ENCODE assay signal across 8 cellular contexts in the genomic region with DNA sequence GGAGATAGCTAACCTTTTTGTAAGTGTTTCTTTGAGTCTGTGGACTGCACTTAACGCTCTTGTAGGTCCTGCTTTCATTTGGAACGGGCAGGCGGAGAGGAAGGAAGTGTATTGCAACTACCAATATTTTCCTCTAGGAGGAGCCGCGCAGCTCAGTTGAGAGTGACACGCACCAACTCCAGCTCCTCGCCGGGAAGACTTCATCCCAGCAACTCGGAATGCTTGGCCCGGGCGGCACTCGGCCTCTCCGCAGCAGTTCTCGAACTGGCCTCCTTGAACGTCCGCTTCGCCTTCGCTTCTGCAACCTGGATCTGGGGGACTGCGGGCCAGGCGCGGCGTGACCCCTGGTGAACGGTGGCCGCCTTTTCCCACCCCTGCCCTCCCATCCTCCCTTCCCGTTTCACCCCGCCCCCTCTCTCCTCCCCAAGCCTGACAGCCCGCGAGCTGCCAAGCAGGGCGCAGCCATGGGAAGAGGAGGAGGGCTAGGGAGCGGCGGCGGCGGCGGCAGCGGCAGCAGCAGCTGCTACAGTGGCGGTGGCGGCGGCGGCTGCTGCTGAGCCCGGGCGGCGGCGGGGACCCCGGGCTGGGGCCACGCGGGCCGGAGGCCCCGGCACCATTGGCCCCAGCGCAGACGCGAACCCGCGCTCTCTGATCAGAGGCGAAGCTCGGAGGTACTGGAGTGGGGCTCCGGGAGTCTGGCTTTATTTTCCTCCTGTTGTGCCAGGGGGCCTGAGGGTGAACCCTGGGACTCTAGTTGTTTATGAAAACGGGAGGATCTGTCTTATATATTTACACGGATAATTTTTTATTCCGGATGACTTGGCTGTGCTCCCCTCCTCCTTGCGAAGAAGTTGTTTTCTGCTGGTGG. TPM values are rescaled to one million over a fixed set of nuclear protein-coding genes. Genes with fewer than 3 reads are reported as not detected.
DNase-seq lines count a peak whose midpoint lies in the region; ATAC-seq, FAIRE-seq and TF ChIP-seq lines count a peak whose summit lies in the region.

Gene GHR (plus strand): TSS at position 155 of the 868 bp plus-strand sequence. CDS start 142,436 bp downstream, outside the sequence.

- H3K36me3 Mint-ChIP-seq in activated CD8-positive, alpha-beta T cell treated with anti-CD3 and anti-CD28 coated beads for 36 hours (ENCODE audit: low read depth), result no peaks in the 10 kb centered on the region

- no peak within 1 kb of the TSS for H3K4me3 Mint-ChIP-seq in activated CD8-positive, alpha-beta T cell treated with anti-CD3 and anti-CD28 coated beads for 36 hours

- peak; percentile 86 for ATAC-seq in HG02798 (IDR thresholded peaks at IDR 0.05; ENCODE audit: poor library complexity, unreplicated experiment)
- ATAC-seq in activated CD8-positive, alpha-beta T cell treated with anti-CD3 and anti-CD28 coated beads for 36 hours, result peak; percentile 67

- peak; percentile 96 for FAIRE-seq in urothelium cell line (lab: Jason Lieb, UNC)

- DNase-seq in NCI-H2029 (lab: John Stamatoyannopoulos, UW) (peak; percentile 40), fibroblast of the aortic adventitia (ENCODE audit: low read depth) (peak; percentile 92), urothelium cell line (ENCODE audit: low spot score) (peak; percentile 90)
- peak; percentile 29 for DNase-seq in activated CD8-positive, alpha-beta T cell treated with anti-CD3 and anti-CD28 coated beads for 36 hours

- H3K4me3 ChIP-seq in fibroblast of the aortic adventitia (ENCODE audit: low read depth, low read length) (peak within 1 kb of the TSS; percentile 78), muscle layer of duodenum (ENCODE audit: low read depth in 1 of 2, low read length in 2 of 2) (peak within 1 kb of the TSS; percentile 68 to 90)

- no peaks in the 10 kb centered on the region for H3K9me3 ChIP-seq in muscle layer of duodenum (ENCODE audit: control insufficient read depth in 1 of 2, low read length in 2 of 2)

- H3K27me3 ChIP-seq in muscle layer of duodenum (ENCODE audit: low read depth, low read length), result no peaks in the 10 kb centered on the region

- CTCF ChIA-PET in activated CD8-positive, alpha-beta T cell treated with anti-CD3 and anti-CD28 coated beads for 36 hours (lab: Charles Lee), result interaction anchor here (1.0 to 2.2 kb wide), 9 partner anchors 9 to 579 kb away, joined by 3 to 9 read pairs (median 4); no protein-coding TSS in a partner anchor

- H3K27ac ChIP-seq in 22Rv1, result peak within 1 kb of the TSS; percentile 79
- H3K27ac ChIP-seq in muscle layer of duodenum (ENCODE audit: low read length), result peak within 1 kb of the TSS; percentile 75

- peaks cover 11% of the 10 kb centered on the region for H3K27me3 Mint-ChIP-seq in activated CD8-positive, alpha-beta T cell treated with anti-CD3 and anti-CD28 coated beads for 36 hours

- intact Hi-C loops in activated CD8-positive, alpha-beta T cell treated with anti-CD3 and anti-CD28 coated beads for 36 hours (cut with micrococcal nuclease), result loop anchor here (10.0 kb wide), 2 partner anchors 161 to 341 kb away; no protein-coding TSS in a partner anchor

- peaks cover 0 to 27% of the 10 kb centered on the region in 2 donors for H3K4me1 ChIP-seq in muscle layer of duodenum (ENCODE audit: control insufficient read depth in 1 of 2, insufficient read depth in 2 of 2, low read length in 2 of 2)

- H3K9me3 Mint-ChIP-seq in activated CD8-positive, alpha-beta T cell treated with anti-CD3 and anti-CD28 coated beads for 36 hours, result no peaks in the 10 kb centered on the region

- TF ChIP-seq CTCF in 22Rv1 (IDR thresholded peaks at IDR 0.05) (peak; percentile 82), GM12874 (IDR thresholded peaks at IDR 0.05; ENCODE audit: insufficient read depth, low read depth, low read length) (peak; percentile 53), fibroblast of the aortic adventitia (IDR thresholded peaks at IDR 0.05; ENCODE audit: insufficient read depth, low read length) (peak; percentile 82)
- TF ChIP-seq CTCF in activated CD8-positive, alpha-beta T cell treated with anti-CD3 and anti-CD28 coated beads for 36 hours (IDR thresholded peaks at IDR 0.05), result peak; percentile 66

- no peaks in the 10 kb centered on the region for H3K4me1 Mint-ChIP-seq in activated CD8-positive, alpha-beta T cell treated with anti-CD3 and anti-CD28 coated beads for 36 hours (ENCODE audit: low read depth)

- no peak within 1 kb of the TSS for H3K27ac Mint-ChIP-seq in activated CD8-positive, alpha-beta T cell treated with anti-CD3 and anti-CD28 coated beads for 36 hours

- no peaks in the 10 kb centered on the region for H3K36me3 ChIP-seq in muscle layer of duodenum (ENCODE audit: control insufficient read depth in 1 of 2, insufficient read depth in 2 of 2, low read length in 2 of 2)

- POLR2A ChIA-PET in activated CD8-positive, alpha-beta T cell treated with anti-CD3 and anti-CD28 coated beads for 36 hours (lab: Charles Lee), result no interaction called here

RNA-seq across cellular contexts. Expression of gene GHR, which starts in this region (rescaled TPM):
- not detected for total RNA-seq in activated CD8-positive, alpha-beta T cell treated with anti-CD3 and anti-CD28 coated beads for 36 hours
- total RNA-seq in fibroblast of the aortic adventitia (ENCODE audit: low replicate concordance), result 4.3 and 6.0 TPM in 2 replicates

Comparison
In these comparisons a context has a peak if more than half of its experiments do, and no peak if none do; other contexts are left out.
1. Peak in every context shown above with its lines: DNase-seq, ATAC-seq, H3K4me3 ChIP-seq and H3K27ac ChIP-seq.
2. Peak in DNase-seq and ATAC-seq in activated CD8-positive, alpha-beta T cell treated with anti-CD3 and anti-CD28 coated beads for 36 hours; RNA of the gene not detected or under 1 TPM.
3. DNase-seq: peak in every context shown above with its lines; median percentile 92 in fibroblast of the aortic adventitia; 90 in urothelium cell line; 40 in NCI-H2029; 29 in activated CD8-positive, alpha-beta T cell treated with anti-CD3 and anti-CD28 coated beads for 36 hours.